Comparison of ENCODE assay signal across 11 cellular contexts in the genomic region with DNA sequence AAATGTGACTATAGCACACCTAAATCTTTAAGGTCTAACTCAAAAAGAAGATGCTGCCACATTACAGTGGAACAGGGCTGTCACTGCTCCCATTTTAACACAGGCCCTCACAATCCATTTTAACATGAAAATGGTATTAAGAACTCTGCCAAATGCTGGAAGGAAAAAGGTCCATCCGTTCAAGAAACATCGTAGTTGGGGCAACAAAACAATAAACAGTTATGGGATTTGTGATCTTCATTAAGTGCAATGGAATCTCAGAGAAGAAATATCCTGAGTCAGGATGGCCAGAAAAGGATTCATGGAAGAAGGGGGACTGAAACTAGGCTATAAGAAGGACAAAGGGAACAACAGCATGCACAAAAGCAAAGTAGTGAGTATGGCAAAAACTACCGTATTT. TPM values are rescaled to one million over a fixed set of nuclear protein-coding genes. Genes with fewer than 3 reads are reported as not detected.
A peak's percentile ranks its signal among the peaks of the same experiment; 100 is the strongest.
DNase-seq lines count a peak whose midpoint lies in the region; ATAC-seq, FAIRE-seq and TF ChIP-seq lines count a peak whose summit lies in the region.
"Had no signal": no experiment of that assay in that cellular context is flagged by ENCODE, and none has a peak within 500 bp of the region (broad histone marks: within the 10 kb centered on the region; RNA-seq: fewer than 3 reads in every experiment).

No MANE protein-coding gene starts in this region.

- H3K9ac ChIP-seq in DND-41 (ENCODE audit: low read depth, low read length) (no peak overlapping the region), PC-3 (ENCODE audit: low read length) (no peak overlapping the region), endothelial cell of umbilical vein (replicated peaks; ENCODE audit: extremely low read depth, insufficient read depth, low read length) (no peak overlapping the region)

- no peaks in the 10 kb centered on the region for H3F3A ChIP-seq in PC-3 (ENCODE audit: low read length, unreplicated experiment)

- H3K4me1 ChIP-seq in DND-41 (ENCODE audit: insufficient read depth, low read length) = peaks cover 42% of the 10 kb centered on the region
- H3K4me1 ChIP-seq in PC-3 (ENCODE audit: insufficient read depth, low read length) = peaks cover 12% of the 10 kb centered on the region
- H3K4me1 ChIP-seq in endothelial cell of umbilical vein (ENCODE audit: control insufficient read depth, extremely low read depth, insufficient read depth, low read length) = peaks cover 16% of the 10 kb centered on the region
- H3K4me1 ChIP-seq in osteoblast (ENCODE audit: insufficient read depth, low read length) = peaks cover 15% of the 10 kb centered on the region

- FAIRE-seq in endothelial cell of umbilical vein (lab: Jason Lieb, UNC) (no peak), HTR-8/SVneo (lab: Jason Lieb, UNC) (no peak)
- FAIRE-seq: G401.6 had no signal

- no peaks in the 10 kb centered on the region for H3K9me1 ChIP-seq in endothelial cell of umbilical vein (replicated peaks; ENCODE audit: control insufficient read depth, extremely low read depth, insufficient read depth, low read length)

- TF ChIP-seq POLR2A in endothelial cell of umbilical vein (IDR thresholded peaks at IDR 0.05; ENCODE audit: low read depth, low read length) = no peak

- H3K36me3 ChIP-seq in DND-41 (ENCODE audit: insufficient read depth, low read length) = 0 out of 2 replicates have a peak, but pooled peaks cover 4% of the 10 kb centered on the region
- peaks cover 7% of the 10 kb centered on the region for H3K36me3 ChIP-seq in PC-3 (ENCODE audit: low read depth, low read length)
- H3K36me3 ChIP-seq in endothelial cell of umbilical vein (ENCODE audit: control insufficient read depth in 2 of 2, extremely low read depth in 1 of 2, insufficient read depth in 2 of 2, low read length in 2 of 2) = no peaks in the 10 kb centered on the region
- no peaks in the 10 kb centered on the region for H3K36me3 ChIP-seq in osteoblast (ENCODE audit: insufficient read depth, low read length)

- dilution Hi-C loops in endothelial cell of umbilical vein (cut with MboI; ENCODE audit: extremely low pct_ligation_motif_present, low sequenced_read_pairs) = no loop called here

- no peak for ATAC-seq in DND-41 (ENCODE audit: insufficient read depth, low read depth)
- ATAC-seq in PC-3 = no peak
- no peak for ATAC-seq in HG03159 (IDR thresholded peaks at IDR 0.05; ENCODE audit: unreplicated experiment)

- H3K79me2 ChIP-seq in DND-41 (ENCODE audit: insufficient read depth, low read length) (peaks cover 100% of the 10 kb centered on the region), PC-3 (ENCODE audit: low read length) (peaks cover 100% of the 10 kb centered on the region), endothelial cell of umbilical vein (ENCODE audit: control insufficient read depth, insufficient read depth, low read length) (peaks cover 98% of the 10 kb centered on the region), osteoblast (ENCODE audit: insufficient read depth, low read length) (peaks cover 98% of the 10 kb centered on the region)

- DNase-seq in DND-41 (no peak), PC-3 (no peak), endothelial cell of umbilical vein (ENCODE audit: low read depth, low spot score) (peak; percentile 36), osteoblast (ENCODE audit: insufficient read length, low spot score, missing footprints) (peak; percentile 62), DMS79 (lab: John Stamatoyannopoulos, UW) (no peak), GM20000 (ENCODE audit: low spot score) (no peak), HTR-8/SVneo (ENCODE audit: insufficient read length, low spot score) (no peak)
- DNase-seq: NK-92 treated with Interleukin-12 subunit alpha and Interleukin-12 subunit beta, amount 100 ng/mL, for 24 hours; stimulated activated CD4-positive, alpha-beta T cell treated with anti-CD3 and anti-CD28 coated beads, Interleukin-4, amount 100 ng/mL, for 24 hours had no signal

- H3K9me3 ChIP-seq in DND-41 (ENCODE audit: insufficient read depth, low read length, severe bottlenecking) (no peaks in the 10 kb centered on the region), PC-3 (ENCODE audit: low read length) (no peaks in the 10 kb centered on the region), endothelial cell of umbilical vein (replicated peaks; ENCODE audit: control insufficient read depth, insufficient read depth, low read length) (no peaks in the 10 kb centered on the region), osteoblast (ENCODE audit: low read depth, low read length) (no peaks in the 10 kb centered on the region)

- H3K4me3 ChIP-seq in DND-41 (ENCODE audit: low read depth in 1 of 2, low read length in 2 of 2) (no peak overlapping the region), PC-3 (ENCODE audit: low read length) (no peak overlapping the region), endothelial cell of umbilical vein (replicated peaks in 1 of 3; ENCODE audit: insufficient read depth in 1 of 3, low read depth in 1 of 3, low read length in 3 of 3) (no peak overlapping the region), osteoblast (ENCODE audit: insufficient read depth, low read length) (no peak overlapping the region)

- H3K9me2 ChIP-seq in PC-3 (replicated peaks; ENCODE audit: low read length) = no peaks in the 10 kb centered on the region

- no peak overlapping the region for H2AFZ ChIP-seq in DND-41 (ENCODE audit: low read depth, low read length)
- no peak overlapping the region for H2AFZ ChIP-seq in PC-3 (ENCODE audit: low read length)
- H2AFZ ChIP-seq in endothelial cell of umbilical vein (ENCODE audit: low read depth, low read length) = no peak overlapping the region
- no peak overlapping the region for H2AFZ ChIP-seq in osteoblast (ENCODE audit: low read length)

- intact Hi-C loops in PC-3 (cut with micrococcal nuclease) = no loop called here
- intact Hi-C loops in endothelial cell of umbilical vein (cut with micrococcal nuclease) = loop anchor here (10.0 kb wide), 1 partner anchor 884 kb away; no protein-coding TSS in a partner anchor

- H4K20me1 ChIP-seq in DND-41 (ENCODE audit: insufficient read depth, low read length) = peaks cover 52% of the 10 kb centered on the region
- H4K20me1 ChIP-seq in PC-3 (ENCODE audit: low read length) = peaks cover 42% of the 10 kb centered on the region
- peaks cover 12% of the 10 kb centered on the region for H4K20me1 ChIP-seq in endothelial cell of umbilical vein (replicated peaks; ENCODE audit: control insufficient read depth, extremely low read depth, insufficient read depth, low read length)
- H4K20me1 ChIP-seq in osteoblast (ENCODE audit: insufficient read depth, low read length) = peaks cover 10% of the 10 kb centered on the region

- CTCF ChIA-PET in PC-3 (lab: Charles Lee) = no interaction called here
- CTCF ChIA-PET in endothelial cell of umbilical vein (lab: Charles Lee) = no interaction called here

- peak overlapping the region; percentile 51 for H3K27ac ChIP-seq in DND-41 (ENCODE audit: low read length)
- no peak overlapping the region for H3K27ac ChIP-seq in PC-3 (ENCODE audit: low read length)
- no peak overlapping the region for H3K27ac ChIP-seq in endothelial cell of umbilical vein (ENCODE audit: insufficient read depth, low read depth, low read length)
- peak overlapping the region; percentile 19 for H3K27ac ChIP-seq in osteoblast (ENCODE audit: low read depth, low read length)

- no peaks in the 10 kb centered on the region for H3K27me3 ChIP-seq in DND-41 (ENCODE audit: insufficient read depth, low read length, poor library complexity)
- H3K27me3 ChIP-seq in PC-3 (ENCODE audit: low read length) = no peaks in the 10 kb centered on the region
- H3K27me3 ChIP-seq in endothelial cell of umbilical vein (ENCODE audit: control insufficient read depth in 2 of 2, insufficient read depth in 2 of 2, low read length in 2 of 2) = no peaks in the 10 kb centered on the region
- no peaks in the 10 kb centered on the region for H3K27me3 ChIP-seq in osteoblast (ENCODE audit: insufficient read depth, low read length)

- TF ChIP-seq CTCF in DND-41 (IDR thresholded peaks at IDR 0.05; ENCODE audit: borderline replicate concordance, extremely low read depth, low read length, poor library complexity, severe bottlenecking) (no peak), PC-3 (conservative IDR thresholded peaks at IDR 0.05; ENCODE audit: low read depth, low read length) (no peak), endothelial cell of umbilical vein (IDR thresholded peaks at IDR 0.05; ENCODE audit: extremely low read depth in 1 of 2, insufficient read depth in 1 of 2, low read depth in 1 of 2, low read length in 2 of 2) (no peak), osteoblast (IDR thresholded peaks at IDR 0.05; ENCODE audit: extremely low read depth, low read depth, low read length) (no peak), GM20000 (IDR thresholded peaks at IDR 0.05; ENCODE audit: extremely low read depth, missing control alignments) (no peak)

- POLR2A ChIA-PET in PC-3 (lab: Charles Lee; ENCODE audit: unreplicated experiment) = no interaction called here
- POLR2A ChIA-PET in endothelial cell of umbilical vein (lab: Charles Lee) = no interaction called here

- BruUV-seq in PC-3 (replicated peaks; lab: Mats Ljungman, UMichigan) (no TSS peak), endothelial cell of umbilical vein (replicated peaks; lab: Mats Ljungman, UMichigan) (no TSS peak)

- H3K4me2 ChIP-seq in DND-41 (ENCODE audit: insufficient read depth, low read length) = peak overlapping the region; percentile 35
- peak overlapping the region; percentile 1; the same call in 1 of the 2 replicates for H3K4me2 ChIP-seq in PC-3 (ENCODE audit: low read length)
- no peak overlapping the region for H3K4me2 ChIP-seq in endothelial cell of umbilical vein (ENCODE audit: insufficient read depth, low read length)
- H3K4me2 ChIP-seq in osteoblast (ENCODE audit: insufficient read depth, low read length) = no peak overlapping the region

TF ChIP-seq in endothelial cell of umbilical vein, 7 proteins besides CTCF, POLR2A, EP300 and RAD21 (continues in another document):
- TF ChIP-seq POLR2AphosphoS5 (IDR thresholded peaks at IDR 0.05; ENCODE audit: insufficient read depth, low read depth, low read length) (no peak), JUN (IDR thresholded peaks at IDR 0.05; ENCODE audit: borderline replicate concordance, insufficient read depth, insufficient read length, low read depth) (no peak), MYC (IDR thresholded peaks at IDR 0.05; ENCODE audit: low read depth, low read length) (no peak), EZH2 (IDR thresholded peaks at IDR 0.05; ENCODE audit: borderline replicate concordance, low read depth, low read length, severe bottlenecking) (no peak), GATA2 (IDR thresholded peaks at IDR 0.05; ENCODE audit: insufficient read depth, insufficient read length, low read depth, low read length) (no peak)

RNA-seq across cellular contexts. Expression of gene TBL1XR1, which starts 6.6 kb away (rescaled TPM):
- total RNA-seq in PC-3 (2014; rRNA removed) = 77.6 and 109 TPM in 2 replicates
- 146 and 152 TPM in 2 replicates for total RNA-seq in endothelial cell of umbilical vein
- 26.5 and 26.9 TPM in 2 replicates for polyA plus RNA-seq in endothelial cell of umbilical vein
- 24.3 and 31.9 TPM in 2 replicates for polyA plus RNA-seq in endothelial cell of umbilical vein (2011; cell fraction: cytosol; rRNA removed)
- polyA plus RNA-seq in endothelial cell of umbilical vein (2011; cell fraction: nucleus; rRNA removed) = 71.4 and 72.3 TPM in 2 replicates
- polyA plus RNA-seq in endothelial cell of umbilical vein (2012) = 35.7 and 49.3 TPM in 2 replicates
- 373 and 501 TPM in 2 replicates for polyA minus RNA-seq in endothelial cell of umbilical vein
- 262 TPM for polyA minus RNA-seq in endothelial cell of umbilical vein (2011; cell fraction: cytosol; rRNA and poly(A)+ RNA removed)
- polyA minus RNA-seq in endothelial cell of umbilical vein (2011; cell fraction: nucleus; rRNA and poly(A)+ RNA removed) = 229 and 284 TPM in 2 replicates
- total RNA-seq in osteoblast = 278 and 297 TPM in 2 replicates

Comparison
In these comparisons a context has a peak if more than half of its experiments do, and no peak if none do; other contexts are left out.
1. DNase-seq: peak in endothelial cell of umbilical vein (single experiment) and osteoblast (single experiment); none in DND-41 (single experiment), PC-3 (single experiment), DMS79 (single experiment), GM20000 (single experiment) and HTR-8/SVneo (single experiment).
2. H3K27ac ChIP-seq: peak in DND-41 (single experiment) and osteoblast (single experiment); none in PC-3 (single experiment) and endothelial cell of umbilical vein (single experiment).
3. H3K4me2 ChIP-seq: peak in DND-41 (single experiment) and PC-3 (single experiment); none in endothelial cell of umbilical vein (single experiment) and osteoblast (single experiment).